8 cellular contexts compared by ENCODE assay signal in genomic region chr15:51750942-51751686, GRCh38. TPM values are rescaled to one million over a fixed set of nuclear protein-coding genes. Genes with fewer than 3 reads are reported as not detected.
DNase-seq lines count a peak whose midpoint lies in the region; ATAC-seq and TF ChIP-seq lines count a peak whose summit lies in the region.

TSS of gene TMOD2 (plus strand) at chr15:51751597. CDS start at chr15:51766442, 14,845 bp downstream.

- H3K36me3 ChIP-seq in BE2C, result no peaks in the 10 kb centered on the region

- ATAC-seq in GM19023 (IDR thresholded peaks at IDR 0.05; ENCODE audit: unreplicated experiment) (peak; percentile 71), HG03159 (IDR thresholded peaks at IDR 0.05; ENCODE audit: unreplicated experiment) (peak; percentile 71), left ventricle myocardium superior (peak; percentile 98)

- no peak for TF ChIP-seq CTCF in BE2C (IDR thresholded peaks at IDR 0.05; ENCODE audit: low read depth, low read length)

- H3K4me3 ChIP-seq in BE2C (ENCODE audit: low read depth, low read length), result peak within 1 kb of the TSS; percentile 81

- H3K9me3 ChIP-seq in BE2C, result no peaks in the 10 kb centered on the region; the same call in 1 of the 2 replicates

- H3K27me3 ChIP-seq in BE2C, result no peaks in the 10 kb centered on the region

- intact Hi-C loops in left ventricle myocardium superior (cut with micrococcal nuclease) (loop anchor here (2.0 kb wide), 1 partner anchor 20 kb away; no protein-coding TSS in a partner anchor), posterior vena cava (cut with DNase I) (no loop called here)

- DNase-seq in BE2C (peak; percentile 65), amygdala (lab: John Stamatoyannopoulos, UW) (peak in 42 of 56 donors; percentile 16 to 80 (median 52)), left ventricle myocardium superior (peak; percentile 79), posterior vena cava (ENCODE audit: low spot score) (no peak), NK-92 (lab: John Stamatoyannopoulos, UW; ENCODE audit: unreplicated experiment) (no peak)

- peak; percentile 59 for TF ChIP-seq POLR2A in Raji (IDR thresholded peaks at IDR 0.05; ENCODE audit: insufficient read depth, low read depth, low read length)

- no peaks in the 10 kb centered on the region; the same call in none of the 2 replicates for H3K4me1 ChIP-seq in BE2C

RNA-seq across cellular contexts. Expression of gene TMOD2, which starts in this region (rescaled TPM):
- polyA plus RNA-seq in BE2C (2012; ENCODE audit: insufficient read depth, insufficient read length, low read depth), result 12.9 TPM
- total RNA-seq in left ventricle myocardium superior, result 9.2 TPM
- 10 to 100 TPM; 14.8 to 15.3 TPM for total RNA-seq in posterior vena cava

Comparison
In these comparisons a context has a peak if more than half of its experiments do, and no peak if none do; other contexts are left out.
1. DNase-seq: peak in BE2C (single experiment), amygdala (42 of 56) and left ventricle myocardium superior (single experiment); none in posterior vena cava (single experiment) and NK-92 (single experiment).
2. Peak in every context shown above with its lines, with median percentiles within 50 percentile points of each other: ATAC-seq.